ENCODE assay signal across 25 cellular contexts in genomic region chr4:7793186-7793585, GRCh38.
DNase-seq lines count a peak whose midpoint lies in the region; FAIRE-seq and TF ChIP-seq lines count a peak whose summit lies in the region.
"Had no signal": no experiment of that assay in that cellular context is flagged by ENCODE, and none has a peak within 500 bp of the region (broad histone marks: within the 10 kb centered on the region; RNA-seq: fewer than 3 reads in every experiment).

No MANE protein-coding gene starts in this region.

- H3K4me3 ChIP-seq in BLaER1 = no peak overlapping the region
- H3K4me3 ChIP-seq in GM12864 (ENCODE audit: low read depth, low read length) = no peak overlapping the region
- no peak overlapping the region for H3K4me3 ChIP-seq in endothelial cell of umbilical vein (replicated peaks in 1 of 3; ENCODE audit: insufficient read depth in 1 of 3, low read depth in 1 of 3, low read length in 3 of 3)
- H3K4me3 ChIP-seq in trophoblast cell (ENCODE audit: low read depth, low read length) = no peak overlapping the region
- H3K4me3 ChIP-seq in A673 (ENCODE audit: low read depth, low read length, poor library complexity, severe bottlenecking) = no peak overlapping the region
- H3K4me3 ChIP-seq: A549, GM23248, Peyer's patch, SJCRH30 had no signal

- BruUV-seq in endothelial cell of umbilical vein (replicated peaks; lab: Mats Ljungman, UMichigan) (no TSS peak), A673 (replicated peaks; lab: Mats Ljungman, UMichigan) (no TSS peak)

- TF ChIP-seq CTCF in GM12864 (IDR thresholded peaks at IDR 0.05; ENCODE audit: low read depth, low read length, missing control alignments) (no peak), endothelial cell of umbilical vein (IDR thresholded peaks at IDR 0.05; ENCODE audit: extremely low read depth in 1 of 2, insufficient read depth in 1 of 2, low read depth in 1 of 2, low read length in 2 of 2) (no peak), A673 (conservative IDR thresholded peaks at IDR 0.05; ENCODE audit: low read depth, low read length) (no peak)

- H3K79me2 ChIP-seq in endothelial cell of umbilical vein (ENCODE audit: control insufficient read depth, insufficient read depth, low read length) (peaks cover 51% of the 10 kb centered on the region), trophoblast cell (ENCODE audit: control insufficient read depth, insufficient read depth, low read length, poor library complexity) (no peaks in the 10 kb centered on the region)

- no peak overlapping the region for H3K9ac ChIP-seq in BLaER1
- peak overlapping the region; percentile 1 for H3K9ac ChIP-seq in endothelial cell of umbilical vein (replicated peaks; ENCODE audit: extremely low read depth, insufficient read depth, low read length)
- H3K9ac ChIP-seq in trophoblast cell (ENCODE audit: low read length) = no peak overlapping the region
- H3K9ac ChIP-seq: GM23248 had no signal

- H3K4me2 ChIP-seq in BLaER1 (peak overlapping the region; percentile 48), endothelial cell of umbilical vein (ENCODE audit: insufficient read depth, low read length) (no peak overlapping the region), trophoblast cell (ENCODE audit: low read length) (no peak overlapping the region)
- H3K4me2 ChIP-seq: A549 had no signal

- no peak overlapping the region for H3K4ac ChIP-seq in trophoblast cell (ENCODE audit: low read depth, low read length)

- no peak for FAIRE-seq in endothelial cell of umbilical vein (lab: Jason Lieb, UNC)
- FAIRE-seq: A549 had no signal

- peaks cover 22% of the 10 kb centered on the region for H3K4me1 ChIP-seq in BLaER1
- H3K4me1 ChIP-seq in endothelial cell of umbilical vein (ENCODE audit: control insufficient read depth, extremely low read depth, insufficient read depth, low read length) = peaks cover 16% of the 10 kb centered on the region
- H3K4me1 ChIP-seq in trophoblast cell (ENCODE audit: control insufficient read depth in 1 of 2, insufficient read depth in 2 of 2, low read length in 2 of 2) = no peaks in the 10 kb centered on the region
- H3K4me1 ChIP-seq in A673 (ENCODE audit: insufficient read depth, low read length, poor library complexity, severe bottlenecking) = no peaks in the 10 kb centered on the region
- H3K4me1 ChIP-seq: A549, BE2C, Peyer's patch, SJCRH30 had no signal

- no peak overlapping the region for H4K8ac ChIP-seq in trophoblast cell (ENCODE audit: low read depth, low read length)

- H3K9me3 ChIP-seq in BLaER1 (peaks cover 6% of the 10 kb centered on the region), endothelial cell of umbilical vein (replicated peaks; ENCODE audit: control insufficient read depth, insufficient read depth, low read length) (no peaks in the 10 kb centered on the region), trophoblast cell (ENCODE audit: insufficient read depth, low read depth, low read length) (no peaks in the 10 kb centered on the region), A673 (ENCODE audit: low read depth, low read length, poor library complexity, severe bottlenecking) (no peaks in the 10 kb centered on the region)
- H3K9me3 ChIP-seq: A549, BE2C, Peyer's patch, SJCRH30 had no signal

- H2AFZ ChIP-seq in endothelial cell of umbilical vein (ENCODE audit: low read depth, low read length) = no peak overlapping the region
- no peak overlapping the region for H2AFZ ChIP-seq in trophoblast cell (ENCODE audit: insufficient read depth, low read length, poor library complexity)
- H2AFZ ChIP-seq: GM23248 had no signal

- POLR2A ChIA-PET in endothelial cell of umbilical vein (lab: Charles Lee) = interaction anchor here (0.8 kb wide), 1 partner anchor 9 kb away, joined by 3 read pairs; no protein-coding TSS in a partner anchor
- POLR2A ChIA-PET in A673 (lab: Charles Lee; ENCODE audit: low non-redundant PET) = no interaction called here

- no peak overlapping the region for H4K91ac ChIP-seq in trophoblast cell (ENCODE audit: low read depth, low read length)

- H3K27me3 ChIP-seq in BLaER1 (no peaks in the 10 kb centered on the region), endothelial cell of umbilical vein (ENCODE audit: control insufficient read depth in 2 of 2, insufficient read depth in 2 of 2, low read length in 2 of 2) (no peaks in the 10 kb centered on the region), trophoblast cell (ENCODE audit: insufficient read depth, low read length) (no peaks in the 10 kb centered on the region), A673 (replicated peaks; ENCODE audit: insufficient read depth, low read depth, low read length, poor library complexity) (no peaks in the 10 kb centered on the region)
- H3K27me3 ChIP-seq: BE2C, Peyer's patch, SJCRH30 had no signal

- H4K12ac ChIP-seq in trophoblast cell (ENCODE audit: low read depth, low read length) = no peak overlapping the region

- WGBS in trophoblast cell (ENCODE audit: extremely low coverage, insufficient coverage, insufficient read length) = no CpG with 5 or more reads among the region's 10 CpGs

- intact Hi-C loops in endothelial cell of umbilical vein (cut with micrococcal nuclease) = no loop called here
- intact Hi-C loops in A673 (cut with micrococcal nuclease; ENCODE audit: unreplicated experiment) = no loop called here

- no peak overlapping the region for H3K23ac ChIP-seq in trophoblast cell (ENCODE audit: low read length)

- dilution Hi-C loops in endothelial cell of umbilical vein (cut with MboI; ENCODE audit: extremely low pct_ligation_motif_present, low sequenced_read_pairs) = no loop called here

- H3K36me3 ChIP-seq in BLaER1 = peaks cover 19% of the 10 kb centered on the region
- H3K36me3 ChIP-seq in endothelial cell of umbilical vein (ENCODE audit: control insufficient read depth in 2 of 2, extremely low read depth in 1 of 2, insufficient read depth in 2 of 2, low read length in 2 of 2) = peaks cover 26 to 30% of the 10 kb centered on the region in 2 experiments
- H3K36me3 ChIP-seq in trophoblast cell (ENCODE audit: control insufficient read depth in 1 of 2, insufficient read depth in 2 of 2, low read length in 2 of 2) = peaks cover 14 to 34% of the 10 kb centered on the region in 2 experiments
- peaks cover 5% of the 10 kb centered on the region for H3K36me3 ChIP-seq in A673 (ENCODE audit: insufficient read depth, low read length, poor library complexity, severe bottlenecking)

- H3K14ac ChIP-seq in trophoblast cell (ENCODE audit: low read length) = no peak overlapping the region

- no peak for TF ChIP-seq POLR2A in endothelial cell of umbilical vein (IDR thresholded peaks at IDR 0.05; ENCODE audit: low read depth, low read length)

- no peaks in the 10 kb centered on the region for H3K79me1 ChIP-seq in trophoblast cell (ENCODE audit: low read length)

- H2AK5ac ChIP-seq in trophoblast cell (ENCODE audit: low read length) = no peak overlapping the region

- H3K27ac ChIP-seq in BLaER1 (no peak overlapping the region), endothelial cell of umbilical vein (ENCODE audit: insufficient read depth, low read depth, low read length) (peak overlapping the region; percentile 32), trophoblast cell (ENCODE audit: low read depth, low read length) (no peak overlapping the region), A673 (ENCODE audit: low read depth, low read length, poor library complexity, severe bottlenecking) (no peak overlapping the region)
- H3K27ac ChIP-seq: A549, GM23248, Peyer's patch, SJCRH30 had no signal

- CTCF ChIA-PET in endothelial cell of umbilical vein (lab: Charles Lee) = interaction anchor here (0.7 to 5.4 kb wide), 7 partner anchors 9 to 85 kb away, joined by 3 to 46 read pairs (median 3); no protein-coding TSS in a partner anchor
- CTCF ChIA-PET in A673 (lab: Charles Lee) = interaction anchor here (1.8 kb wide), 1 partner anchor 9 kb away, joined by 4 read pairs; no protein-coding TSS in a partner anchor

- no peak overlapping the region for H2BK120ac ChIP-seq in trophoblast cell (ENCODE audit: insufficient read depth, low read length, poor library complexity)

- no peaks in the 10 kb centered on the region for H3K9me1 ChIP-seq in endothelial cell of umbilical vein (replicated peaks; ENCODE audit: control insufficient read depth, extremely low read depth, insufficient read depth, low read length)

- H3K18ac ChIP-seq in trophoblast cell (ENCODE audit: low read length) = no peak overlapping the region

- H4K20me1 ChIP-seq in BLaER1 (no peaks in the 10 kb centered on the region), endothelial cell of umbilical vein (replicated peaks; ENCODE audit: control insufficient read depth, extremely low read depth, insufficient read depth, low read length) (no peaks in the 10 kb centered on the region)

- H2BK12ac ChIP-seq in trophoblast cell (ENCODE audit: low read length) = no peak overlapping the region

- DNase-seq in GM12864 (ENCODE audit: low read depth) (peak; percentile 59), NAMALWA (ENCODE audit: low spot score) (peak; percentile 18), endothelial cell of umbilical vein (ENCODE audit: low read depth, low spot score) (no peak), trophoblast cell (no peak), activated gamma-delta T cell (lab: John Stamatoyannopoulos, UW) (no peak), A673 (ENCODE audit: low spot score) (no peak), NCI-H2107 treated with DMSO at 0.1 percent for 48 hours (lab: John Stamatoyannopoulos, UW; ENCODE audit: unreplicated experiment) (no peak)
- DNase-seq: BE2C; CD4-positive, alpha-beta T cell; COR-L47; DMS 273 treated with DMSO at 0.1 percent for 48 hours; DMS79 treated with DMSO at 0.1 percent for 48 hours; GM23248; H9; HFFc6; NCI-H1105; NCI-H146; NCI-H2029; NCI-H226; NCI-H524; NCI-H774; SJCRH30 had no signal

- no peak overlapping the region for H2BK5ac ChIP-seq in trophoblast cell (ENCODE audit: low read depth, low read length, poor library complexity)

TF ChIP-seq in endothelial cell of umbilical vein, 7 proteins besides CTCF, POLR2A, EP300 and RAD21:
- TF ChIP-seq MAX (IDR thresholded peaks at IDR 0.05; ENCODE audit: insufficient read depth, insufficient read length) (no peak), GATA2 (IDR thresholded peaks at IDR 0.05; ENCODE audit: insufficient read depth, insufficient read length, low read depth, low read length) (no peak), JUN (IDR thresholded peaks at IDR 0.05; ENCODE audit: borderline replicate concordance, insufficient read depth, insufficient read length, low read depth) (no peak), FOS (IDR thresholded peaks at IDR 0.05; ENCODE audit: borderline replicate concordance, insufficient read depth, low read length) (no peak), POLR2AphosphoS5 (IDR thresholded peaks at IDR 0.05; ENCODE audit: insufficient read depth, low read depth, low read length) (no peak), EZH2 (IDR thresholded peaks at IDR 0.05; ENCODE audit: borderline replicate concordance, low read depth, low read length, severe bottlenecking) (no peak), MYC (IDR thresholded peaks at IDR 0.05; ENCODE audit: low read depth, low read length) (no peak)

Comparison
In these comparisons a context has a peak if more than half of its experiments do, and no peak if none do; other contexts are left out.
1. DNase-seq: peak in GM12864 (single experiment) and NAMALWA (single experiment); none in endothelial cell of umbilical vein (single experiment), trophoblast cell (0 of 2), activated gamma-delta T cell (single experiment), A673 (single experiment) and NCI-H2107 treated with DMSO at 0.1 percent for 48 hours (single experiment).